ENCODE assay signal across 10 cellular contexts in genomic region chr13:48978942-48979601, GRCh38. TPM values are rescaled to one million over a fixed set of nuclear protein-coding genes. Genes with fewer than 3 reads are reported as not detected.
A peak's percentile ranks its signal among the peaks of the same experiment; 100 is the strongest.
DNase-seq lines count a peak whose midpoint lies in the region; ATAC-seq and TF ChIP-seq lines count a peak whose summit lies in the region.
"Had no signal": no experiment of that assay in that cellular context is flagged by ENCODE, and none has a peak within 500 bp of the region (broad histone marks: within the 10 kb centered on the region; RNA-seq: fewer than 3 reads in every experiment).

No MANE protein-coding gene starts in this region.

- H3K27ac Mint-ChIP-seq in activated naive CD4-positive, alpha-beta T cell treated with anti-CD3 and anti-CD28 coated beads for 36 hours: peak overlapping the region; percentile 64
- H3K27ac Mint-ChIP-seq in stimulated activated naive CD8-positive, alpha-beta T cell treated with anti-CD3 and anti-CD28 coated beads, Interleukin-15, amount 100 ng/mL, for 72 hours: peak overlapping the region; percentile 97 to 99

- H3K4me3 ChIP-seq in OCI-LY7 (ENCODE audit: low read depth, low read length, poor library complexity, severe bottlenecking) (peak overlapping the region; percentile 89), fibroblast of villous mesenchyme (ENCODE audit: low read depth, low read length) (peak overlapping the region; percentile 88)

- H3K4me1 Mint-ChIP-seq in activated naive CD4-positive, alpha-beta T cell treated with anti-CD3 and anti-CD28 coated beads for 36 hours (ENCODE audit: low read depth): peaks cover 42% of the 10 kb centered on the region
- peaks cover 31% of the 10 kb centered on the region for H3K4me1 Mint-ChIP-seq in stimulated activated naive CD8-positive, alpha-beta T cell treated with anti-CD3 and anti-CD28 coated beads, Interleukin-15, amount 100 ng/mL, for 72 hours

- POLR2A ChIA-PET in OCI-LY7 (lab: Charles Lee): interaction anchor here (0.6 to 2.3 kb wide), 7 partner anchors 9 to 393 kb away, joined by 3 to 8 read pairs (median 4); no protein-coding TSS in a partner anchor

- H3K79me2 ChIP-seq in OCI-LY7 (ENCODE audit: insufficient read depth, low read depth, low read length): peaks cover 72% of the 10 kb centered on the region

- intact Hi-C loops in activated naive CD4-positive, alpha-beta T cell treated with anti-CD3 and anti-CD28 coated beads for 36 hours (cut with micrococcal nuclease): loop anchor here (5.0 kb wide), 6 partner anchors 172 to 942 kb away; partner anchors contain the start of genes NUDT15, RB1 and RCBTB1
- intact Hi-C loops in OCI-LY7 (cut with micrococcal nuclease; ENCODE audit: unreplicated experiment): loop anchor here (5.0 to 10.0 kb wide), 4 partner anchors 133 to 674 kb away; partner anchors contain the start of gene RB1

- peaks cover 52% of the 10 kb centered on the region for H3K4me1 ChIP-seq in OCI-LY7 (ENCODE audit: insufficient read depth, low read length, poor library complexity, severe bottlenecking)

- BruUV-seq in OCI-LY7 (replicated peaks; lab: Mats Ljungman, UMichigan): no TSS peak

- ATAC-seq in stimulated activated naive CD8-positive, alpha-beta T cell treated with anti-CD3 and anti-CD28 coated beads, Interleukin-15, amount 100 ng/mL, for 72 hours: no peak

- no peaks in the 10 kb centered on the region for H3K9me2 ChIP-seq in OCI-LY7 (ENCODE audit: insufficient read depth, low read length)

- H3K9me3 Mint-ChIP-seq in activated naive CD4-positive, alpha-beta T cell treated with anti-CD3 and anti-CD28 coated beads for 36 hours: peaks cover 7% of the 10 kb centered on the region
- H3K9me3 Mint-ChIP-seq in stimulated activated naive CD8-positive, alpha-beta T cell treated with anti-CD3 and anti-CD28 coated beads, Interleukin-15, amount 100 ng/mL, for 72 hours: peaks cover 9 to 10% of the 10 kb centered on the region in 2 donors

- H2AFZ ChIP-seq in OCI-LY7 (ENCODE audit: low read length): no peak overlapping the region

- no peak for DNase-seq in activated naive CD4-positive, alpha-beta T cell treated with anti-CD3 and anti-CD28 coated beads for 36 hours
- no peak for DNase-seq in activated naive CD4-positive, alpha-beta T cell (lab: John Stamatoyannopoulos, UW)
- DNase-seq in OCI-LY7 (ENCODE audit: low spot score) (peak; percentile 66), fibroblast of villous mesenchyme (ENCODE audit: low read depth) (peak; percentile 34), COLO668 (lab: John Stamatoyannopoulos, UW; ENCODE audit: unreplicated experiment) (no peak), NCI-H2227 (lab: John Stamatoyannopoulos, UW; ENCODE audit: unreplicated experiment) (no peak)
- DNase-seq in stimulated activated naive CD8-positive, alpha-beta T cell treated with anti-CD3 and anti-CD28 coated beads, Interleukin-15, amount 100 ng/mL, for 72 hours: no peak
- no peak for DNase-seq in activated effector memory CD4-positive, alpha-beta T cell treated with Interleukin-2 at 50 U/mL for 16 hours
- DNase-seq: COR-L47, NCI-H1930 had no signal

- H3K4me3 Mint-ChIP-seq in activated naive CD4-positive, alpha-beta T cell treated with anti-CD3 and anti-CD28 coated beads for 36 hours: peak overlapping the region; percentile 65
- peak overlapping the region; percentile 81 to 91 for H3K4me3 Mint-ChIP-seq in stimulated activated naive CD8-positive, alpha-beta T cell treated with anti-CD3 and anti-CD28 coated beads, Interleukin-15, amount 100 ng/mL, for 72 hours

- no peaks in the 10 kb centered on the region for H3K27me3 Mint-ChIP-seq in activated naive CD4-positive, alpha-beta T cell treated with anti-CD3 and anti-CD28 coated beads for 36 hours (ENCODE audit: low read depth)
- H3K27me3 Mint-ChIP-seq in stimulated activated naive CD8-positive, alpha-beta T cell treated with anti-CD3 and anti-CD28 coated beads, Interleukin-15, amount 100 ng/mL, for 72 hours: no peaks in the 10 kb centered on the region

- H3K9me3 ChIP-seq in OCI-LY7 (ENCODE audit: low read length): peaks cover 6% of the 10 kb centered on the region; the same call in 1 of the 2 replicates

- peak overlapping the region; percentile 91 for H3K27ac ChIP-seq in OCI-LY7 (ENCODE audit: low read depth, low read length, poor library complexity, severe bottlenecking)

- no peak for TF ChIP-seq CTCF in OCI-LY7 (conservative IDR thresholded peaks at IDR 0.05; ENCODE audit: low read length)
- no peak for TF ChIP-seq CTCF in fibroblast of villous mesenchyme (IDR thresholded peaks at IDR 0.05; ENCODE audit: insufficient read depth, low read depth, low read length)

- H4K20me1 ChIP-seq in OCI-LY7 (ENCODE audit: insufficient read depth, low read length): no peaks in the 10 kb centered on the region

- peaks cover 17% of the 10 kb centered on the region for H3K36me3 Mint-ChIP-seq in activated naive CD4-positive, alpha-beta T cell treated with anti-CD3 and anti-CD28 coated beads for 36 hours (ENCODE audit: low read depth)

- CTCF ChIA-PET in activated naive CD4-positive, alpha-beta T cell treated with anti-CD3 and anti-CD28 coated beads for 36 hours (lab: Charles Lee): interaction anchor here (0.7 to 0.9 kb wide), 2 partner anchors 8 to 168 kb away, joined by 3 read pairs; no protein-coding TSS in a partner anchor
- CTCF ChIA-PET in OCI-LY7 (lab: Charles Lee; ENCODE audit: unreplicated experiment): no interaction called here

- H3K4me2 ChIP-seq in OCI-LY7 (ENCODE audit: low read length): peak overlapping the region; percentile 83

- H3K36me3 ChIP-seq in OCI-LY7 (ENCODE audit: insufficient read depth, low read length): peaks cover 13% of the 10 kb centered on the region; the same call in 1 of the 2 replicates

RNA-seq across cellular contexts. Expression of gene FNDC3A, which starts 3.4 kb away (rescaled TPM):
- total RNA-seq in activated naive CD4-positive, alpha-beta T cell treated with anti-CD3 and anti-CD28 coated beads for 36 hours: 10 to 100 TPM; 17.1 to 18.3 TPM
- total RNA-seq in OCI-LY7 (2014; rRNA removed; shearing (Covaris generic)): 33.0 and 38.7 TPM in 2 replicates
- total RNA-seq in OCI-LY7 (2022) (59.6 and 69.0 TPM in 2 replicates), fibroblast of villous mesenchyme (73.4 and 122 TPM in 2 replicates)

Comparison
In these comparisons a context has a peak if more than half of its experiments do, and no peak if none do; other contexts are left out.
1. DNase-seq: peak in OCI-LY7 (single experiment) and fibroblast of villous mesenchyme (single experiment); none in activated naive CD4-positive, alpha-beta T cell treated with anti-CD3 and anti-CD28 coated beads for 36 hours (single experiment), activated naive CD4-positive, alpha-beta T cell (0 of 4), stimulated activated naive CD8-positive, alpha-beta T cell treated with anti-CD3 and anti-CD28 coated beads, Interleukin-15, amount 100 ng/mL, for 72 hours (0 of 2), COLO668 (single experiment), NCI-H2227 (single experiment) and activated effector memory CD4-positive, alpha-beta T cell treated with Interleukin-2 at 50 U/mL for 16 hours (single experiment).